Comparison of ENCODE assay signal across 8 cellular contexts in the genomic region with DNA sequence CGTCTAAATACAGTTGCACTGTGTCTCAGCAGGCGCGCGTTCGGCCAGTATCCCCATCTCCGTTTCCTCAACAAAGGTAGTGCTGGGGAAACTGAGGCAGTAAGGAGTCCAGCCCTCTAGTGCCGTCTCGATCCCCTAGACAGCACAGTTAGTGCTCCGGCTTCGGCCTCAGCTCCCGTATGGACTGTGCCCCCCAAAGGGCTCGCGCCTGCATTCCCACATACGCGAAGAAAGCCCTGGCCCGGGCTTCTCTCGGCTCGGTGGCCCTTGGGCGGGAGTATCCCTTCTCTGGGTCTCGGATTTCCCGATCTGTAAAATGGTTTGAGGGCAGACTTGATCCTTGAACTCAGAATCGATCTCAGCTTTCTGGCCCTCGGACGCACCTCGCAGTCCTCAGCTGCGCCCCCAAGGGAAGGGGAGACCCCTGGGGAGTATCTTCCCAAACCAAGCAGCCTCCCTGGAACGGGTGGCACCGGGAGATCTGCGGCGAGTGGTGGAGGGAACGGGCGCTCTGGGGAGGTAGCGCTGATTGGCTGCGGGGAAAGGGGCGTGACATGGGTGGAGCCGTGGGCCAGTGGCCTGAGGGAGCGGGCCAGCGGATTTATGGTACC. TPM values are rescaled to one million over a fixed set of nuclear protein-coding genes. Genes with fewer than 3 reads are reported as not detected.
DNase-seq lines count a peak whose midpoint lies in the region; ATAC-seq and TF ChIP-seq lines count a peak whose summit lies in the region.

No MANE protein-coding gene starts in this region.

- peaks cover 11 to 23% (median 17%) of the 10 kb centered on the region in 3 donors for H3K27me3 Mint-ChIP-seq in CD14-positive monocyte (ENCODE audit: low read depth in 3 of 3)

- H3K9me3 Mint-ChIP-seq in CD14-positive monocyte: peaks cover 0 to 9% (median 3%) of the 10 kb centered on the region in 7 donors

- H3K4me3 Mint-ChIP-seq in CD14-positive monocyte: peak overlapping the region; percentile 97 to 98

- H3K9ac ChIP-seq in NT2/D1 (ENCODE audit: insufficient read length, low read depth): peak overlapping the region; percentile 97

- peak overlapping the region; percentile 89 for H3K27ac ChIP-seq in epithelial cell of prostate

- peaks cover 33% of the 10 kb centered on the region for H3K4me1 Mint-ChIP-seq in CD14-positive monocyte

- peaks cover 30% of the 10 kb centered on the region for H3K36me3 ChIP-seq in NT2/D1 (ENCODE audit: insufficient read depth, insufficient read length, low read length)

- peak; percentile 47 for ATAC-seq in GM19395 (IDR thresholded peaks at IDR 0.05; ENCODE audit: unreplicated experiment)

- H3K27ac Mint-ChIP-seq in CD14-positive monocyte: peak overlapping the region; percentile 96 to 99 (median 98)

- intact Hi-C loops in CD14-positive monocyte (cut with micrococcal nuclease): loop anchor here (5.0 to 10.0 kb wide), 2 partner anchors 71 to 696 kb away; a partner anchor contains a TSS

- H3K4me3 ChIP-seq in NT2/D1 (ENCODE audit: insufficient read length, low read depth): peak overlapping the region; percentile 98

- H3K4me1 ChIP-seq in NT2/D1 (ENCODE audit: insufficient read depth, insufficient read length): peaks cover 26% of the 10 kb centered on the region

- H3K36me3 Mint-ChIP-seq in CD14-positive monocyte: peaks cover 33 to 35% of the 10 kb centered on the region in 2 donors

- peaks cover 28% of the 10 kb centered on the region for H3K27me3 ChIP-seq in NT2/D1 (ENCODE audit: insufficient read depth, insufficient read length)

- TF ChIP-seq CTCF in CD14-positive monocyte (IDR thresholded peaks at IDR 0.05): no peak

- H3K9me3 ChIP-seq in NT2/D1 (ENCODE audit: insufficient read depth, low read length): no peaks in the 10 kb centered on the region

- DNase-seq in CD14-positive monocyte (ENCODE audit: low spot score): peak; percentile 64
- peak in 63 of 76 experiments; percentile 3 to 78 (median 53) for DNase-seq in HUDEP-2 (lab: John Stamatoyannopoulos, UW; ENCODE audit: unreplicated experiment in 76 of 76)
- no peak for DNase-seq in NT2/D1 (ENCODE audit: low read depth, low spot score)
- peak; percentile 55 for DNase-seq in activated T-cell treated with anti-CD3 and anti-CD28 coated beads for 24 hours (ENCODE audit: low read depth)
- DNase-seq in epithelial cell of prostate (ENCODE audit: low read depth, low spot score): no peak
- DNase-seq in middle frontal gyrus (ENCODE audit: extremely low spot score, low spot score): peak; percentile 57
- DNase-seq in stimulated activated CD8-positive, alpha-beta memory T cell treated with anti-CD3 and anti-CD28 coated beads, Interleukin-7, amount 100 ng/mL, for 4 hours (ENCODE audit: low read depth in 2 of 2): peak; percentile 22 to 51

RNA-seq across cellular contexts. Expression of a gene that starts 0.8 kb away (rescaled TPM):
- 10 to 100 TPM; 33.8 to 35.1 TPM for polyA plus RNA-seq in CD14-positive monocyte

RNA-seq across cellular contexts. Expression of a gene that starts 4.0 kb away (rescaled TPM):
- polyA plus RNA-seq in CD14-positive monocyte: not detected

RNA-seq across cellular contexts. Expression of a gene that starts 11.4 kb away (rescaled TPM):
- not detected for polyA plus RNA-seq in CD14-positive monocyte

RNA-seq across cellular contexts. Expression of a gene that starts 33.0 kb away (rescaled TPM):
- not detected for polyA plus RNA-seq in CD14-positive monocyte

Comparison
In these comparisons a context has a peak if more than half of its experiments do, and no peak if none do; other contexts are left out.
1. DNase-seq: peak in CD14-positive monocyte (single experiment), HUDEP-2 (63 of 76), activated T-cell treated with anti-CD3 and anti-CD28 coated beads for 24 hours (single experiment), middle frontal gyrus (single experiment) and stimulated activated CD8-positive, alpha-beta memory T cell treated with anti-CD3 and anti-CD28 coated beads, Interleukin-7, amount 100 ng/mL, for 4 hours (2 of 2); none in NT2/D1 (single experiment) and epithelial cell of prostate (single experiment).